Comparison of ENCODE assay signal across 17 cellular contexts in the genomic region with DNA sequence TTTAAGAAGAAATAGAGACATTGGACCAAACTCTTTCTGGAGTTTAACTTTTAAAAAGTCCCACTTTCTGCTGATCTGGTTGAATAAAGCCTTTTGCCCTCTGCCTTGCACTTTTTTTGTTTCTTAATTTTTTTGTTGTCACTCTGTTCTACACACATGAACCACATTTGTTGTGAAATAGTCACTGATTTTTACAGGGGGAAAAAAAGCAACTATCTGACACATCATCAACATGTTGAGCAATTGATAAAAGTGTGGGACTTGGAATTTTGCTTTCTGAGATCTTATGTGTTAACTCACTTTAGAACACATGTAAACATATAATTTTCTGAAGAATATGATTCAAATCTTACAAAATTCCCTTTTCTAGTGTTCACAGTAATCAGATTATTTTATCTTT.
"Had no signal": no experiment of that assay in that cellular context is flagged by ENCODE, and none has a peak within 500 bp of the region (broad histone marks: within the 10 kb centered on the region; RNA-seq: fewer than 3 reads in every experiment).

No MANE protein-coding gene starts in this region.

- DNase-seq: activated CD4-positive, alpha-beta T cell treated with anti-CD3 and anti-CD28 coated beads, Interleukin-2, amount 50 U/mL, for 4 hours; activated naive CD8-positive, alpha-beta T cell treated with anti-CD3 and anti-CD28 coated beads for 36 hours; anterior cingulate cortex; foreskin keratinocyte; glutamatergic neuron; hippocampal formation; islet precursor cell; left colon; nucleus accumbens; retina; stimulated activated CD4-positive, alpha-beta T cell treated with anti-CD3 and anti-CD28 coated beads, Interleukin-2, amount 100 ng/mL, for 24 hours; stimulated activated naive CD4-positive, alpha-beta T cell treated with Interleukin-2 at 50 U/mL for 16 hours; T-helper 2 cell; thyroid gland; uterus had no signal

- H3K9me3 ChIP-seq: thyroid gland, uterus had no signal

- H3K4me3 ChIP-seq: coronary artery, lung, thyroid gland, uterus had no signal

- H3K27ac ChIP-seq: coronary artery, foreskin keratinocyte, thyroid gland, uterus had no signal

- H3K27me3 ChIP-seq: foreskin keratinocyte, thyroid gland, uterus had no signal

- H3K36me3 ChIP-seq: thyroid gland, uterus had no signal

- H3K4me1 ChIP-seq: thyroid gland, uterus had no signal
